ENCODE assay signal across 20 cellular contexts in genomic region chr19:56866563-56866962, GRCh38.
DNase-seq lines count a peak whose midpoint lies in the region; ATAC-seq and TF ChIP-seq lines count a peak whose summit lies in the region.
"Had no signal": no experiment of that assay in that cellular context is flagged by ENCODE, and none has a peak within 500 bp of the region (broad histone marks: within the 10 kb centered on the region; RNA-seq: fewer than 3 reads in every experiment).

No MANE protein-coding gene starts in this region.

- H3K4me1 ChIP-seq in NT2/D1 (ENCODE audit: insufficient read depth, insufficient read length) = no peaks in the 10 kb centered on the region

- TF ChIP-seq CTCF in WERI-Rb-1 (IDR thresholded peaks at IDR 0.05; ENCODE audit: low read depth, low read length) = no peak

- H3K9me3 ChIP-seq in NT2/D1 (ENCODE audit: insufficient read depth, low read length) (no peaks in the 10 kb centered on the region; the same call in 1 of the 2 replicates), WERI-Rb-1 (ENCODE audit: severe bottlenecking) (no peaks in the 10 kb centered on the region)
- H3K9me3 ChIP-seq: MG63 had no signal

- H3K27me3 ChIP-seq in NT2/D1 (ENCODE audit: insufficient read depth, insufficient read length) (no peaks in the 10 kb centered on the region), WERI-Rb-1 (ENCODE audit: insufficient read depth, low read depth, severe bottlenecking) (no peaks in the 10 kb centered on the region)
- H3K27me3 ChIP-seq: MG63 had no signal

- no peak for ATAC-seq in GM18511 (IDR thresholded peaks at IDR 0.05; ENCODE audit: unreplicated experiment)
- ATAC-seq: HCT116, Right ventricle myocardium inferior had no signal

- H3K27ac ChIP-seq in WERI-Rb-1 = no peak overlapping the region
- H3K27ac ChIP-seq: SK-N-MC had no signal

- DNase-seq in NCI-H1417 (lab: John Stamatoyannopoulos, UW) (peak in 2 of 3 experiments; percentile 4 to 39), NCI-H1417 treated with DMSO at 0.1 percent for 48 hours (lab: John Stamatoyannopoulos, UW) (no peak), NT2/D1 (ENCODE audit: low read depth, low spot score) (peak; percentile 2), inferior parietal cortex (ENCODE audit: extremely low spot score) (peak; percentile 38), retina (peak; percentile 67), WERI-Rb-1 (no peak), NCI-H2171 (lab: John Stamatoyannopoulos, UW) (no peak)
- DNase-seq: 8988T, GF-D8, GOT3, Kasumi-1, MG63, NCI-H1048, NCI-H2081, NCI-H345, NCI-H526 had no signal

- no peaks in the 10 kb centered on the region for H3K36me3 ChIP-seq in NT2/D1 (ENCODE audit: insufficient read depth, insufficient read length, low read length)
- no peaks in the 10 kb centered on the region for H3K36me3 ChIP-seq in WERI-Rb-1
- H3K36me3 ChIP-seq: MG63 had no signal

- no peak overlapping the region for H3K9ac ChIP-seq in NT2/D1 (ENCODE audit: insufficient read length, low read depth)

- H3K4me3 ChIP-seq in NT2/D1 (ENCODE audit: insufficient read length, low read depth) (no peak overlapping the region), WERI-Rb-1 (ENCODE audit: low read depth, low read length) (no peak overlapping the region)
- H3K4me3 ChIP-seq: MG63, SK-N-MC had no signal

Comparison
In these comparisons a context has a peak if more than half of its experiments do, and no peak if none do; other contexts are left out.
1. DNase-seq: peak in NCI-H1417 (2 of 3), NT2/D1 (single experiment), inferior parietal cortex (single experiment) and retina (single experiment); none in NCI-H1417 treated with DMSO at 0.1 percent for 48 hours (single experiment), WERI-Rb-1 (single experiment) and NCI-H2171 (single experiment).